1 cellular context compared by ENCODE assay signal in the genomic region with DNA sequence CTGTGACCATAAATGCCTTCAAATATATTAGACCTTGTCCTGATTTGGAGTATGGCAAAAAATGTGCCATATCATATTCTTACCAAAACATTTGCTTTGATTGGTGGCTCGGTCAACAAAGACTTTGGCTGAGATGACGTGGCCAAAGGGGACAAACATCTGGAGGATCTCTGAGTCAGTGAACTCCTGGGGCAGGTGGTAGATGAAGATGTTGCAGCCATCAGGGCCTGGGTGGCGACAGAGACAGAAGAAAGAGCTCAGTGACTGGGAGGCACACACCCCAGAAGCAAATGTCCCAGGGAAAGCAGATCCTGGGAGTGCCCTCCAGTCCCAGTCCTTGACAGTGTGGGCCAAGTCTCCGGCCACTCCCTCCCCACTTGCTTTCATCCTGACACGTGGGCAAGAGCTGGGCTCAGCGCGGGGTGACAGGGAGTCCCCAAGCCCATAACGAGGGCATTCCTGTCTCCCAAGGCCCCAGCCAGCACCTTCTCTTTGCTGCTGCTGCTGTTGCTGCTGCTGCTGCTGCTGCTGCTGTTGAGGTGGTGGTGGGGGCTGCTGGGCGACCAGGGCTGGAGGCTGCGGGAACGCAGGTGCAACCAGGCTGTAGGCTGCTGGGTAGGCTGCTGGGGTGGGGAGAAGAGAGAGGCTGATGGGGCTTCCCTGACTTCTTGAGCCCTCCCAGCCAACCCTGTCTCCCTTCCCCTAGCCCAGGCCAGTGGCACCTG.
TF ChIP-seq lines count a peak whose summit lies in the region.

No MANE protein-coding gene starts in this region.

TF ChIP-seq in IMR-90, 13 proteins besides CTCF, POLR2A, EP300 and RAD21 (continued from another document):
- TF ChIP-seq, protein P1, sequence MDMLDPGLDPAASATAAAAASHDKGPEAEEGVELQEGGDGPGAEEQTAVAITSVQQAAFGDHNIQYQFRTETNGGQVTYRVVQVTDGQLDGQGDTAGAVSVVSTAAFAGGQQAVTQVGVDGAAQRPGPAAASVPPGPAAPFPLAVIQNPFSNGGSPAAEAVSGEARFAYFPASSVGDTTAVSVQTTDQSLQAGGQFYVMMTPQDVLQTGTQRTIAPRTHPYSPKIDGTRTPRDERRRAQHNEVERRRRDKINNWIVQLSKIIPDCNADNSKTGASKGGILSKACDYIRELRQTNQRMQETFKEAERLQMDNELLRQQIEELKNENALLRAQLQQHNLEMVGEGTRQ (IDR thresholded peaks at IDR 0.05; ENCODE audit: low read depth, low read length): no peak
- TF ChIP-seq MXI1 (IDR thresholded peaks at IDR 0.05; ENCODE audit: borderline replicate concordance, low read depth, low read length) (no peak), MAFK (IDR thresholded peaks at IDR 0.05; ENCODE audit: low read depth, low read length) (no peak), CEBPB (IDR thresholded peaks at IDR 0.05; ENCODE audit: low read depth, low read length) (no peak), NFE2L2 (IDR thresholded peaks at IDR 0.05; ENCODE audit: low read depth, low read length) (no peak), CHD1 (IDR thresholded peaks at IDR 0.05; ENCODE audit: low read depth, low read length) (no peak)
- TF ChIP-seq, protein P2, sequence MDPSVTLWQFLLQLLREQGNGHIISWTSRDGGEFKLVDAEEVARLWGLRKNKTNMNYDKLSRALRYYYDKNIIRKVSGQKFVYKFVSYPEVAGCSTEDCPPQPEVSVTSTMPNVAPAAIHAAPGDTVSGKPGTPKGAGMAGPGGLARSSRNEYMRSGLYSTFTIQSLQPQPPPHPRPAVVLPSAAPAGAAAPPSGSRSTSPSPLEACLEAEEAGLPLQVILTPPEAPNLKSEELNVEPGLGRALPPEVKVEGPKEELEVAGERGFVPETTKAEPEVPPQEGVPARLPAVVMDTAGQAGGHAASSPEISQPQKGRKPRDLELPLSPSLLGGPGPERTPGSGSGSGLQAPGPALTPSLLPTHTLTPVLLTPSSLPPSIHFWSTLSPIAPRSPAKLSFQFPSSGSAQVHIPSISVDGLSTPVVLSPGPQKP (IDR thresholded peaks at IDR 0.05; ENCODE audit: borderline replicate concordance, low read depth, low read length): no peak
